In genomic region chr4:128831526-128832252, GRCh38 we compare ENCODE assay signal across 9 cellular contexts. TPM values are rescaled to one million over a fixed set of nuclear protein-coding genes. Genes with fewer than 3 reads are reported as not detected.
DNase-seq lines count a peak whose midpoint lies in the region; ATAC-seq and TF ChIP-seq lines count a peak whose summit lies in the region.
"Had no signal": no experiment of that assay in that cellular context is flagged by ENCODE, and none has a peak within 500 bp of the region (broad histone marks: within the 10 kb centered on the region; RNA-seq: fewer than 3 reads in every experiment).

No MANE protein-coding gene starts in this region.

- H3K36me3 Mint-ChIP-seq in Calu3 (ENCODE audit: insufficient read depth, unreplicated experiment): peaks cover 11% of the 10 kb centered on the region

- H3K27ac Mint-ChIP-seq in Calu3 (ENCODE audit: unreplicated experiment): peak overlapping the region; percentile 60

- DNase-seq in Calu3 (no peak), NCI-H2227 treated with DMSO at 0.1 percent for 48 hours (lab: John Stamatoyannopoulos, UW) (peak; percentile 81), hepatocyte (ENCODE audit: low spot score) (peak; percentile 49), tibial artery (no peak), UCSD-AML1 (lab: John Stamatoyannopoulos, UW; ENCODE audit: unreplicated experiment) (no peak), islet precursor cell (no peak)

- H3K4me1 ChIP-seq in hepatocyte (ENCODE audit: insufficient read depth) (peaks cover 35% of the 10 kb centered on the region), tibial artery (peaks cover 0 to 64% (median 37%) of the 10 kb centered on the region in 4 donors)

- H3K4me2 ChIP-seq in hepatocyte: peak overlapping the region; percentile 52

- TF ChIP-seq CTCF in Calu3 (IDR thresholded peaks at IDR 0.05; ENCODE audit: unreplicated experiment): no peak
- TF ChIP-seq CTCF in hepatocyte (IDR thresholded peaks at IDR 0.05; ENCODE audit: poor library complexity): no peak
- no peak for TF ChIP-seq CTCF in tibial artery (IDR thresholded peaks at IDR 0.05)

- no peaks in the 10 kb centered on the region for H3K9me2 ChIP-seq in hepatocyte (replicated peaks; ENCODE audit: insufficient read depth)

- peak overlapping the region; percentile 51 for H3K4me3 Mint-ChIP-seq in Calu3 (ENCODE audit: low read depth, unreplicated experiment)

- no peak overlapping the region for H2AFZ ChIP-seq in hepatocyte

- H4K20me1 ChIP-seq in hepatocyte (ENCODE audit: insufficient read depth, poor library complexity, severe bottlenecking): no peaks in the 10 kb centered on the region

- H3K9me3 ChIP-seq in hepatocyte (ENCODE audit: low read depth): no peaks in the 10 kb centered on the region
- no peaks in the 10 kb centered on the region for H3K9me3 ChIP-seq in tibial artery
- H3K9me3 ChIP-seq: HAP-1 had no signal

- peaks cover 92% of the 10 kb centered on the region for H3K79me2 ChIP-seq in hepatocyte

- 22% methylated on average over 9 of the region's 9 CpGs for WGBS in hepatocyte (ENCODE audit: low lambda C conversion rate, missing lambda C conversion rate)

- H3K4me3 ChIP-seq in hepatocyte: no peak overlapping the region
- H3K4me3 ChIP-seq in tibial artery: no peak overlapping the region
- H3K4me3 ChIP-seq: HAP-1 had no signal

- H3K9me3 Mint-ChIP-seq in Calu3 (ENCODE audit: low read depth, unreplicated experiment): no peaks in the 10 kb centered on the region

- H3K36me3 ChIP-seq in hepatocyte (replicated peaks; ENCODE audit: insufficient read depth, low read depth) (no peaks in the 10 kb centered on the region), tibial artery (peaks cover 0 to 28% (median 15%) of the 10 kb centered on the region in 3 donors)

- H3K27ac ChIP-seq in hepatocyte (peak overlapping the region; percentile 77), tibial artery (peak overlapping the region; percentile 13 to 17)

- ATAC-seq in GM21390 (IDR thresholded peaks at IDR 0.05; ENCODE audit: unreplicated experiment): peak; percentile 41
- no peak for ATAC-seq in HG03565 (IDR thresholded peaks at IDR 0.05; ENCODE audit: unreplicated experiment)

- peaks cover 45% of the 10 kb centered on the region for H3K4me1 Mint-ChIP-seq in Calu3 (ENCODE audit: low read depth, unreplicated experiment)

- no peaks in the 10 kb centered on the region for H3K27me3 ChIP-seq in hepatocyte
- no peaks in the 10 kb centered on the region for H3K27me3 ChIP-seq in tibial artery

- no TSS peak for BruUV-seq in Calu3 (replicated peaks; lab: Mats Ljungman, UMichigan)

- H3K27me3 Mint-ChIP-seq in Calu3 (ENCODE audit: unreplicated experiment): no peaks in the 10 kb centered on the region

- intact Hi-C loops in Calu3 (cut with micrococcal nuclease; ENCODE audit: unreplicated experiment): no loop called here
- intact Hi-C loops in tibial artery (cut with DNase I; ENCODE audit: low total_unique reads): no loop called here

- CTCF ChIA-PET in Calu3 (lab: Charles Lee): no interaction called here

RNA-seq across cellular contexts. Expression of gene JADE1, which starts 22.2 kb away (rescaled TPM):
- 29.9 and 33.9 TPM in 2 replicates for total RNA-seq in Calu3 (2022)
- total RNA-seq in hepatocyte: 26.8 and 27.7 TPM in 2 replicates
- 20.0 and 21.0 TPM in 2 replicates for polyA plus RNA-seq in hepatocyte

Comparison
In these comparisons a context has a peak if more than half of its experiments do, and no peak if none do; other contexts are left out.
1. DNase-seq: peak in NCI-H2227 treated with DMSO at 0.1 percent for 48 hours (single experiment) and hepatocyte (single experiment); none in Calu3 (single experiment), tibial artery (0 of 2), UCSD-AML1 (single experiment) and islet precursor cell (single experiment).